8 cellular contexts compared by ENCODE assay signal in genomic region chr22:49749885-49750510, GRCh38.
"Had no signal": no experiment of that assay in that cellular context is flagged by ENCODE, and none has a peak within 500 bp of the region (broad histone marks: within the 10 kb centered on the region; RNA-seq: fewer than 3 reads in every experiment).

No MANE protein-coding gene starts in this region.

- H3K4me1 ChIP-seq: gastroesophageal sphincter, tibial artery had no signal

- ATAC-seq: activated CD4-positive, CD25-positive, alpha-beta regulatory T cell treated with anti-CD3 and anti-CD28 coated beads, Interleukin-2, amount 50 U/mL, for 24 hours; gastroesophageal sphincter; sciatic nerve had no signal

- H3K4me3 ChIP-seq: gastroesophageal sphincter, tibial artery had no signal

- H3K27ac ChIP-seq: gastroesophageal sphincter, tibial artery had no signal

- H3K36me3 ChIP-seq: gastroesophageal sphincter, tibial artery had no signal

- DNase-seq: activated naive CD4-positive, alpha-beta T cell treated with anti-CD3 and anti-CD28 coated beads, Interleukin-2, amount 10 ng/mL, durations not matched to agents 7 days and 5 days; mesendoderm; nucleus accumbens; stimulated activated CD4-positive, alpha-beta T cell treated with anti-CD3 and anti-CD28 coated beads, Interleukin-1b, Interleukin-23, amount 100 ng/mL, for 48 hours had no signal
